Comparison of ENCODE assay signal across 9 cellular contexts in the genomic region with DNA sequence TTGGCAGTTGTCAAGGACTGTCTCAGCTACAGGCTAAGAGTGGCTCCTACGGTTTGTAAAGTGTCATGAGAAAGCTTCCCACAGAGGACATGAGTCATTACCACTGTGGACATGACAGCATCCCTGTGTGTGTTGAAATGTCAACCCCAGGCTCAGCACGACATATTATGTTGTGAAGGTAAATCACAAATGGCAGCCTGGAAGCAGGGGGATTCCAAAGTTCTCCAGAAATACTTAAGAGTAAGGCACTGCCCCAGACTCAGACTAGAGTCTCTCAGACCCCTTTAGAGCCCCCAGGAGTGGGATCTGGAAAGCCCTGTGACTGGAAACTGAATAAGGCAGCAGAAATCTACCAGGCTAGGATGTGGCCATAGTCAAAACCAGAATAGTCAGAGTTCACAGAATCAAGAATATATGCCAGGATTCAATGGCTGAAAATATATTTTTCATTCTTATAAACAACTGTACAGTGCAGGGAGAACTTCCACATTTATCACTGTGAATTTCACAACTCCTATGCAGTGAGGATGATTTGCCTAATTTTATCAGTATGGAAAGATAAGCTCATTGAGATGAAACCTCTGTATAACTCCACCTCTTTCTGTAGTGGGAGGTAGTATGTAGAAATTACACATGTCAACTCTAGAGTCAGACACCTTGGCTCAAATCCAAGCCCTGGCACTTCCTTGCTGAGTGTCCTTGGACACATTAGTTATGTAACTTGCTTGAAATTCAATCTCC.
A peak's percentile ranks its signal among the peaks of the same experiment; 100 is the strongest.
DNase-seq lines count a peak whose midpoint lies in the region; ATAC-seq and TF ChIP-seq lines count a peak whose summit lies in the region.
"Had no signal": no experiment of that assay in that cellular context is flagged by ENCODE, and none has a peak within 500 bp of the region (broad histone marks: within the 10 kb centered on the region; RNA-seq: fewer than 3 reads in every experiment).

No MANE protein-coding gene starts in this region.

- H3K4me3 ChIP-seq in AG10803 (ENCODE audit: low read length) (no peak overlapping the region), hepatocyte (no peak overlapping the region), psoas muscle (no peak overlapping the region)

- H3K27me3 ChIP-seq in hepatocyte (no peaks in the 10 kb centered on the region), psoas muscle (ENCODE audit: insufficient read depth in 3 of 3, low read length in 2 of 3) (no peaks in the 10 kb centered on the region)

- no peak for TF ChIP-seq CTCF in AG10803 (conservative IDR thresholded peaks at IDR 0.05; ENCODE audit: low read length)
- no peak for TF ChIP-seq CTCF in hepatocyte (IDR thresholded peaks at IDR 0.05; ENCODE audit: poor library complexity)
- no peak for TF ChIP-seq CTCF in psoas muscle (IDR thresholded peaks at IDR 0.05)

- 74% methylated on average over 2 of the region's 2 CpGs for WGBS in hepatocyte (ENCODE audit: low lambda C conversion rate, missing lambda C conversion rate)
- 53 to 56% (median 54%) methylated on average over 2 of the region's 2 CpGs for WGBS in psoas muscle, 3 donors

- no peak overlapping the region for H3K4me2 ChIP-seq in hepatocyte

- no peaks in the 10 kb centered on the region for H3K79me2 ChIP-seq in hepatocyte

- no peaks in the 10 kb centered on the region for H3K4me1 ChIP-seq in hepatocyte (ENCODE audit: insufficient read depth)
- H3K4me1 ChIP-seq in psoas muscle = no peaks in the 10 kb centered on the region

- H4K20me1 ChIP-seq in hepatocyte (ENCODE audit: insufficient read depth, poor library complexity, severe bottlenecking) = no peaks in the 10 kb centered on the region

- no peak overlapping the region for H2AFZ ChIP-seq in hepatocyte

- no peaks in the 10 kb centered on the region for H3K9me2 ChIP-seq in hepatocyte (replicated peaks; ENCODE audit: insufficient read depth)

- H3K36me3 ChIP-seq in hepatocyte (replicated peaks; ENCODE audit: insufficient read depth, low read depth) (no peaks in the 10 kb centered on the region), psoas muscle (ENCODE audit: insufficient read depth in 1 of 2, low read depth in 1 of 2) (no peaks in the 10 kb centered on the region)

- intact Hi-C loops in psoas muscle (cut with DNase I) = no loop called here

- H3K27ac ChIP-seq in hepatocyte (no peak overlapping the region), psoas muscle (no peak overlapping the region)

- H3K9me3 ChIP-seq in hepatocyte (ENCODE audit: low read depth) (no peaks in the 10 kb centered on the region), psoas muscle (no peaks in the 10 kb centered on the region)

- no peak for ATAC-seq in GM21737 (IDR thresholded peaks at IDR 0.05; ENCODE audit: unreplicated experiment)
- no peak for ATAC-seq in psoas muscle
- no peak for ATAC-seq in GM21367 (IDR thresholded peaks at IDR 0.05; ENCODE audit: unreplicated experiment)

- DNase-seq in AG10803 (ENCODE audit: low read depth) = peak; percentile 69
- DNase-seq in GM03348 (ENCODE audit: low spot score) = peak; percentile 33
- peak; percentile 27 to 48 for DNase-seq in activated CD4-positive, alpha-beta T cell treated with anti-CD3 and anti-CD28 coated beads, Interleukin-2, amount 50 U/mL, for 48 hours
- peak; percentile 29 for DNase-seq in hepatocyte (ENCODE audit: low spot score)
- DNase-seq in psoas muscle = no peak
- no peak for DNase-seq in GF-D8 (lab: John Stamatoyannopoulos, UW)
- DNase-seq: NCI-H82 had no signal

Comparison
In these comparisons a context has a peak if more than half of its experiments do, and no peak if none do; other contexts are left out.
1. DNase-seq: peak in AG10803 (single experiment), GM03348 (single experiment), activated CD4-positive, alpha-beta T cell treated with anti-CD3 and anti-CD28 coated beads, Interleukin-2, amount 50 U/mL, for 48 hours (2 of 2) and hepatocyte (single experiment); none in psoas muscle (0 of 2) and GF-D8 (single experiment).